In the genomic region with DNA sequence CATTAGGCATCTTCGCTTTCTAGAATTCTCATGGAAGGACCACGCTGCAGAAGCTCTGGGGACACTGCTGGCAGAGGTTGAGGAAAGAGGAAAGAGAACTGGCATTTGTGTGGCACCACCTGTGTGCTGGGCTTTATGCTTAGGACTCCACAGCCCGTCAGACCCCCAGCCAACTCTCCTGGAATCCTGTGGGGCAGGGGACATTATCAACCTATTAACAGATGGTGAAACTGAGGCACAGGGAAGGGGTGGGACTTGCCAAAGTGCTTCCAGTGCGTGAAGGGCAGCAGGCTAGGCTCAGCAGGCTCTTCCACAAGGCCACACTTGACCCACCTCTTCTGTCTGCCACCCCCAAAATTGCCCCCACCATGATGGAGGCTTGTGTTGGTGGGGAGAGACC, we compare ENCODE assay signal across 11 cellular contexts. TPM values are rescaled to one million over a fixed set of nuclear protein-coding genes. Genes with fewer than 3 reads are reported as not detected.
DNase-seq lines count a peak whose midpoint lies in the region; ATAC-seq and TF ChIP-seq lines count a peak whose summit lies in the region.
"Had no signal": no experiment of that assay in that cellular context is flagged by ENCODE, and none has a peak within 500 bp of the region (broad histone marks: within the 10 kb centered on the region; RNA-seq: fewer than 3 reads in every experiment).

No MANE protein-coding gene starts in this region.

- H3K79me2 ChIP-seq in ACC112 (ENCODE audit: control insufficient read depth, insufficient read depth, low read length, unreplicated experiment) (peaks cover 6% of the 10 kb centered on the region), parathyroid adenoma (peaks cover 3% of the 10 kb centered on the region)

- WGBS in adrenal gland, 4 donors: 81 to 90% (median 86%) methylated on average over 4 of the region's 4 CpGs
- 74% methylated on average over 4 of the region's 4 CpGs for WGBS in right cardiac atrium

- no peaks in the 10 kb centered on the region for H3K9me3 ChIP-seq in adrenal gland (replicated peaks in 1 of 3)
- no peaks in the 10 kb centered on the region for H3K9me3 ChIP-seq in right cardiac atrium (ENCODE audit: control insufficient read depth, low read length)
- no peaks in the 10 kb centered on the region for H3K9me3 ChIP-seq in parathyroid adenoma (ENCODE audit: control insufficient read depth, low read length)

- no peak for TF ChIP-seq POLR2A in adrenal gland (IDR thresholded peaks at IDR 0.05)

- TF ChIP-seq CTCF in adrenal gland (IDR thresholded peaks at IDR 0.05) (no peak), parathyroid adenoma (IDR thresholded peaks at IDR 0.05) (no peak), CD14-positive monocyte (IDR thresholded peaks at IDR 0.05) (no peak)

- no peak overlapping the region for H2AFZ ChIP-seq in ACC112 (ENCODE audit: low read length, unreplicated experiment)
- H2AFZ ChIP-seq in parathyroid adenoma: peak overlapping the region; percentile 93

- intact Hi-C loops in adrenal gland (cut with DNase I) (no loop called here), right cardiac atrium (cut with DNase I) (loop anchor here in 1 of 4 donors (10.0 kb wide), 1 partner anchor 46 kb away; a partner anchor contains a TSS), CD14-positive monocyte (cut with micrococcal nuclease) (no loop called here)

- H3K4me3 Mint-ChIP-seq in CD14-positive monocyte: no peak overlapping the region
- no peak overlapping the region for H3K4me3 Mint-ChIP-seq in activated CD4-positive, alpha-beta T cell treated with anti-CD3 and anti-CD28 coated beads, Interleukin-2, amount 10 ng/mL, durations not matched to agents 7 days and 5 days

- CTCF ChIA-PET in activated CD4-positive, alpha-beta T cell treated with anti-CD3 and anti-CD28 coated beads, Interleukin-2, amount 10 ng/mL, durations not matched to agents 7 days and 5 days (lab: Charles Lee): interaction anchor here (0.6 to 0.9 kb wide), 2 partner anchors 70 to 97 kb away, joined by 3 to 4 read pairs; no protein-coding TSS in a partner anchor

- peaks cover 0 to 4% (median 0%) of the 10 kb centered on the region in 7 donors for H3K9me3 Mint-ChIP-seq in CD14-positive monocyte
- no peaks in the 10 kb centered on the region for H3K9me3 Mint-ChIP-seq in activated CD4-positive, alpha-beta T cell treated with anti-CD3 and anti-CD28 coated beads, Interleukin-2, amount 10 ng/mL, durations not matched to agents 7 days and 5 days

- POLR2A ChIA-PET in activated CD4-positive, alpha-beta T cell treated with anti-CD3 and anti-CD28 coated beads, Interleukin-2, amount 10 ng/mL, durations not matched to agents 7 days and 5 days (lab: Charles Lee): no interaction called here

- H3K27me3 ChIP-seq in ACC112 (ENCODE audit: insufficient read depth, low read length): no peaks in the 10 kb centered on the region
- no peaks in the 10 kb centered on the region for H3K27me3 ChIP-seq in adrenal gland
- no peaks in the 10 kb centered on the region for H3K27me3 ChIP-seq in right cardiac atrium (ENCODE audit: control insufficient read depth, insufficient read depth)
- H3K27me3 ChIP-seq in parathyroid adenoma (ENCODE audit: control insufficient read depth, insufficient read depth, low read length): no peaks in the 10 kb centered on the region

- peaks cover 41 to 43% of the 10 kb centered on the region in 2 donors for H3K36me3 Mint-ChIP-seq in CD14-positive monocyte
- no peaks in the 10 kb centered on the region for H3K36me3 Mint-ChIP-seq in activated CD4-positive, alpha-beta T cell treated with anti-CD3 and anti-CD28 coated beads, Interleukin-2, amount 10 ng/mL, durations not matched to agents 7 days and 5 days (ENCODE audit: low read depth)

- no peak for ATAC-seq in right cardiac atrium

- no peak overlapping the region for H3K27ac Mint-ChIP-seq in CD14-positive monocyte
- H3K27ac Mint-ChIP-seq in activated CD4-positive, alpha-beta T cell treated with anti-CD3 and anti-CD28 coated beads, Interleukin-2, amount 10 ng/mL, durations not matched to agents 7 days and 5 days: no peak overlapping the region

- H3K4me3 ChIP-seq in ACC112 (ENCODE audit: low read depth, low read length) (0 out of 2 replicates have a peak overlapping the region, but pooled peaks have one; percentile 21), adrenal gland (no peak overlapping the region), right cardiac atrium (ENCODE audit: low read length) (no peak overlapping the region), parathyroid adenoma (ENCODE audit: low read depth, low read length) (no peak overlapping the region)

- no peak for DNase-seq in adrenal gland
- peak in 2 of 3 donors; percentile 16 to 61 for DNase-seq in right cardiac atrium
- DNase-seq in NCI-H1048 (lab: John Stamatoyannopoulos, UW): no peak
- DNase-seq in CD14-positive monocyte (ENCODE audit: low spot score): no peak
- DNase-seq in DMS 273 treated with DMSO at 0.1 percent for 48 hours (lab: John Stamatoyannopoulos, UW): no peak
- DNase-seq in activated CD4-positive, alpha-beta T cell treated with anti-CD3 and anti-CD28 coated beads, Interleukin-2, amount 10 ng/mL, durations not matched to agents 7 days and 5 days: no peak
- DNase-seq: activated naive CD4-positive, alpha-beta T cell treated with Interleukin-2 at 50 U/mL for 16 hours; NCI-H1105 treated with DMSO at 0.1 percent for 48 hours; NCI-H524 treated with DMSO at 0.1 percent for 48 hours had no signal

- H3K9ac ChIP-seq in parathyroid adenoma: no peak overlapping the region

- H3K4me1 Mint-ChIP-seq in CD14-positive monocyte: peaks cover 51% of the 10 kb centered on the region
- peaks cover 6% of the 10 kb centered on the region for H3K4me1 Mint-ChIP-seq in activated CD4-positive, alpha-beta T cell treated with anti-CD3 and anti-CD28 coated beads, Interleukin-2, amount 10 ng/mL, durations not matched to agents 7 days and 5 days

- H3K27me3 Mint-ChIP-seq in CD14-positive monocyte (ENCODE audit: low read depth in 3 of 3): peaks cover 7 to 10% (median 10%) of the 10 kb centered on the region in 3 donors
- H3K27me3 Mint-ChIP-seq in activated CD4-positive, alpha-beta T cell treated with anti-CD3 and anti-CD28 coated beads, Interleukin-2, amount 10 ng/mL, durations not matched to agents 7 days and 5 days: no peaks in the 10 kb centered on the region

- no peak overlapping the region for H3K4me2 ChIP-seq in parathyroid adenoma (ENCODE audit: low read length)

- H3K36me3 ChIP-seq in ACC112 (ENCODE audit: insufficient read depth, low read length): no peaks in the 10 kb centered on the region
- peaks cover 0 to 7% of the 10 kb centered on the region in 2 donors for H3K36me3 ChIP-seq in adrenal gland (replicated peaks in 1 of 2)
- no peaks in the 10 kb centered on the region for H3K36me3 ChIP-seq in parathyroid adenoma (ENCODE audit: control insufficient read depth, insufficient read depth, low read length)

- H3K4me1 ChIP-seq in ACC112 (ENCODE audit: control insufficient read depth, insufficient read depth, low read length, unreplicated experiment) (peaks cover 49% of the 10 kb centered on the region), adrenal gland (replicated peaks in 1 of 2) (peaks cover 13 to 70% of the 10 kb centered on the region in 2 donors), right cardiac atrium (ENCODE audit: control insufficient read depth, insufficient read depth, low read length) (peaks cover 55% of the 10 kb centered on the region), parathyroid adenoma (peaks cover 21% of the 10 kb centered on the region)

- peak overlapping the region; percentile 91 for H3K27ac ChIP-seq in ACC112 (ENCODE audit: low read depth, low read length)
- peak overlapping the region in 4 of 5 donors; percentile 38 to 88 (median 82) for H3K27ac ChIP-seq in adrenal gland
- peak overlapping the region; percentile 99 for H3K27ac ChIP-seq in right cardiac atrium (ENCODE audit: low read length)
- peak overlapping the region; percentile 87 for H3K27ac ChIP-seq in parathyroid adenoma

RNA-seq across cellular contexts. Expression of a gene that starts 46.8 kb away (rescaled TPM):
- total RNA-seq in adrenal gland: 10 to 100 TPM; 21.7 to 49.0 (median 28.8) TPM
- polyA plus RNA-seq in adrenal gland: 10 to 100 TPM in 2 of 3 donors, 1 to 10 TPM in 1; 8.7 to 19.9 (median 12.9) TPM
- 10 to 100 TPM; 60.4 to 75.3 (median 63.8) TPM for total RNA-seq in right cardiac atrium
- polyA plus RNA-seq in right cardiac atrium: 31.3 TPM
- polyA plus RNA-seq in CD14-positive monocyte: 1 to 10 TPM; 4.0 to 5.0 TPM
- total RNA-seq in activated CD4-positive, alpha-beta T cell treated with anti-CD3 and anti-CD28 coated beads, Interleukin-2, amount 10 ng/mL, durations not matched to agents 7 days and 5 days: under 1 TPM; 0.52 to 0.73 TPM

RNA-seq across cellular contexts. Expression of a gene that starts 51.4 kb away (rescaled TPM):
- total RNA-seq in adrenal gland (100 to 1,000 TPM; 179 to 619 (median 259) TPM), right cardiac atrium (100 to 1,000 TPM in 3 of 4 donors, 10 to 100 TPM in 1; 91.8 to 121 (median 110) TPM)
- polyA plus RNA-seq in adrenal gland (100 to 1,000 TPM in 1 of 3 donors, 10 to 100 TPM in 2; 43.8 to 564 (median 74.3) TPM), right cardiac atrium (97.7 TPM), CD14-positive monocyte (10 to 100 TPM; 36.6 to 52.3 TPM)
- 10 to 100 TPM; 53.7 to 56.7 TPM for total RNA-seq in activated CD4-positive, alpha-beta T cell treated with anti-CD3 and anti-CD28 coated beads, Interleukin-2, amount 10 ng/mL, durations not matched to agents 7 days and 5 days

Comparison
In these comparisons a context has a peak if more than half of its experiments do, and no peak if none do; other contexts are left out.
1. DNase-seq: peak in right cardiac atrium (2 of 3); none in adrenal gland (0 of 7), NCI-H1048 (single experiment), CD14-positive monocyte (single experiment), DMS 273 treated with DMSO at 0.1 percent for 48 hours (single experiment) and activated CD4-positive, alpha-beta T cell treated with anti-CD3 and anti-CD28 coated beads, Interleukin-2, amount 10 ng/mL, durations not matched to agents 7 days and 5 days (single experiment).
2. RNA of a gene that starts 46.8 kb away (total RNA-seq): 60.4 to 75.3 TPM in right cardiac atrium and 21.7 to 49.0 TPM in adrenal gland; 0.52 to 0.73 TPM in activated CD4-positive, alpha-beta T cell treated with anti-CD3 and anti-CD28 coated beads, Interleukin-2, amount 10 ng/mL, durations not matched to agents 7 days and 5 days; every median in the first group is over 10 times any median in the second.
3. Peak in every context shown above with its lines, with median percentiles within 50 percentile points of each other: H3K27ac ChIP-seq.